ENCODE assay signal across 1 cellular context in the genomic region with DNA sequence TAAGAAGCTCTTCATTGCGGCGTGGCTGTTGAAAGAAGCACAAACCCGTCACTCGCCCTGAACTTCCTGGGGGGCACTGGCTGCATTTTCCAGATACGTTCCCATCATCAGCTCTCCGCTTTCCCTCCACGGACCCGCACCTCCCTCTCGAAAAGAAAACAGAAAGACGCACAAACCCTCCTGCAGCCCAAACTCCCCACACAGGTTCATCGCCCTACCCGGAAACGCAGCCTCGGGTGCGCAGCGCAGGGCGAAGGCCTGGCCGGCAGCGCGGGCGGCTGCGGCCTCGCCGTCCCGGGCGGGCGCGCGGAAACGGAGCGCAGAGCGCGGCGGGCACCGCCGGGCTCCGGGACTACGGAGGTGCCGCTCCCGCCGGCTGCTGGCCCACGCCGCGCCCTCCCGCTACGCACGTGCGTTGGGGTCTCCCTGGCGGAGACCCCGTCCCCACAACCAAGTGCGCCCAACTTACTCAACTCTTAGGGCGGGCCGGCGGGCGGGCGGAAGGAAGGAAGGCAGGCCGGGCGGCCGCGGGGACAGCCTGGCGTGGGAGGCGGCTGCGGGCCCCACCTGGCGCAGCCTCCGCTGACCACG.
TF ChIP-seq lines count a peak whose summit lies in the region.

No MANE protein-coding gene starts in this region.

TF ChIP-seq in GM12878, 131 proteins besides CTCF, POLR2A, EP300 and RAD21 (continued from another document):
- TF ChIP-seq, protein P1, sequence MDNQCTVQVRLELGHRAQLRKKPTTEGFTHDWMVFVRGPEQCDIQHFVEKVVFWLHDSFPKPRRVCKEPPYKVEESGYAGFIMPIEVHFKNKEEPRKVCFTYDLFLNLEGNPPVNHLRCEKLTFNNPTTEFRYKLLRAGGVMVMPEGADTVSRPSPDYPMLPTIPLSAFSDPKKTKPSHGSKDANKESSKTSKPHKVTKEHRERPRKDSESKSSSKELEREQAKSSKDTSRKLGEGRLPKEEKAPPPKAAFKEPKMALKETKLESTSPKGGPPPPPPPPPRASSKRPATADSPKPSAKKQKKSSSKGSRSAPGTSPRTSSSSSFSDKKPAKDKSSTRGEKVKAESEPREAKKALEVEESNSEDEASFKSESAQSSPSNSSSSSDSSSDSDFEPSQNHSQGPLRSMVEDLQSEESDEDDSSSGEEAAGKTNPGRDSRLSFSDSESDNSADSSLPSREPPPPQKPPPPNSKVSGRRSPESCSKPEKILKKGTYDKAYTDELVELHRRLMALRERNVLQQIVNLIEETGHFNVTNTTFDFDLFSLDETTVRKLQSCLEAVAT (IDR thresholded peaks at IDR 0.05), result 0 out of 2 replicates have a peak, but pooled peaks have one; percentile 55
- no peak for TF ChIP-seq ATF7 (IDR thresholded peaks at IDR 0.05; ENCODE audit: low read depth)
- TF ChIP-seq EGR1 (IDR thresholded peaks at IDR 0.05; ENCODE audit: borderline replicate concordance in 1 of 2, low read depth in 2 of 2, low read length in 2 of 2), result peak in 1 of 2 experiments; percentile 77; a peak in 1 of 3 replicates
- peak; percentile 80 for TF ChIP-seq DPF2 (IDR thresholded peaks at IDR 0.05)
- TF ChIP-seq HDGF (IDR thresholded peaks at IDR 0.05), result 0 out of 2 replicates have a peak, but pooled peaks have one; percentile 52
- TF ChIP-seq SIN3A (IDR thresholded peaks at IDR 0.05; ENCODE audit: low read depth, low read length), result no peak
- 0 out of 2 replicates have a peak, but pooled peaks have one; percentile 40 for TF ChIP-seq STAT1 (conservative IDR thresholded peaks at IDR 0.05)
- TF ChIP-seq, protein P2, sequence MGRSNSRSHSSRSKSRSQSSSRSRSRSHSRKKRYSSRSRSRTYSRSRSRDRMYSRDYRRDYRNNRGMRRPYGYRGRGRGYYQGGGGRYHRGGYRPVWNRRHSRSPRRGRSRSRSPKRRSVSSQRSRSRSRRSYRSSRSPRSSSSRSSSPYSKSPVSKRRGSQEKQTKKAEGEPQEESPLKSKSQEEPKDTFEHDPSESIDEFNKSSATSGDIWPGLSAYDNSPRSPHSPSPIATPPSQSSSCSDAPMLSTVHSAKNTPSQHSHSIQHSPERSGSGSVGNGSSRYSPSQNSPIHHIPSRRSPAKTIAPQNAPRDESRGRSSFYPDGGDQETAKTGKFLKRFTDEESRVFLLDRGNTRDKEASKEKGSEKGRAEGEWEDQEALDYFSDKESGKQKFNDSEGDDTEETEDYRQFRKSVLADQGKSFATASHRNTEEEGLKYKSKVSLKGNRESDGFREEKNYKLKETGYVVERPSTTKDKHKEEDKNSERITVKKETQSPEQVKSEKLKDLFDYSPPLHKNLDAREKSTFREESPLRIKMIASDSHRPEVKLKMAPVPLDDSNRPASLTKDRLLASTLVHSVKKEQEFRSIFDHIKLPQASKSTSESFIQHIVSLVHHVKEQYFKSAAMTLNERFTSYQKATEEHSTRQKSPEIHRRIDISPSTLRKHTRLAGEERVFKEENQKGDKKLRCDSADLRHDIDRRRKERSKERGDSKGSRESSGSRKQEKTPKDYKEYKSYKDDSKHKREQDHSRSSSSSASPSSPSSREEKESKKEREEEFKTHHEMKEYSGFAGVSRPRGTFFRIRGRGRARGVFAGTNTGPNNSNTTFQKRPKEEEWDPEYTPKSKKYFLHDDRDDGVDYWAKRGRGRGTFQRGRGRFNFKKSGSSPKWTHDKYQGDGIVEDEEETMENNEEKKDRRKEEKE (IDR thresholded peaks at IDR 0.05), result 0 out of 2 replicates have a peak, but pooled peaks have one; percentile 46
- no peak for TF ChIP-seq TCF12 (IDR thresholded peaks at IDR 0.05; ENCODE audit: low read depth, low read length)
- TF ChIP-seq BHLHE40 (IDR thresholded peaks at IDR 0.05; ENCODE audit: borderline replicate concordance in 1 of 2, low read depth in 2 of 2, low read length in 1 of 2), result peak; percentile 43 to 85; a peak in 3 of 4 replicates
- no peak for TF ChIP-seq STAT3 (IDR thresholded peaks at IDR 0.05; ENCODE audit: low read depth, low read length)
- TF ChIP-seq, protein P3, sequence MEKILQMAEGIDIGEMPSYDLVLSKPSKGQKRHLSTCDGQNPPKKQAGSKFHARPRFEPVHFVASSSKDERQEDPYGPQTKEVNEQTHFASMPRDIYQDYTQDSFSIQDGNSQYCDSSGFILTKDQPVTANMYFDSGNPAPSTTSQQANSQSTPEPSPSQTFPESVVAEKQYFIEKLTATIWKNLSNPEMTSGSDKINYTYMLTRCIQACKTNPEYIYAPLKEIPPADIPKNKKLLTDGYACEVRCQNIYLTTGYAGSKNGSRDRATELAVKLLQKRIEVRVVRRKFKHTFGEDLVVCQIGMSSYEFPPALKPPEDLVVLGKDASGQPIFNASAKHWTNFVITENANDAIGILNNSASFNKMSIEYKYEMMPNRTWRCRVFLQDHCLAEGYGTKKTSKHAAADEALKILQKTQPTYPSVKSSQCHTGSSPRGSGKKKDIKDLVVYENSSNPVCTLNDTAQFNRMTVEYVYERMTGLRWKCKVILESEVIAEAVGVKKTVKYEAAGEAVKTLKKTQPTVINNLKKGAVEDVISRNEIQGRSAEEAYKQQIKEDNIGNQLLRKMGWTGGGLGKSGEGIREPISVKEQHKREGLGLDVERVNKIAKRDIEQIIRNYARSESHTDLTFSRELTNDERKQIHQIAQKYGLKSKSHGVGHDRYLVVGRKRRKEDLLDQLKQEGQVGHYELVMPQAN (conservative IDR thresholded peaks at IDR 0.05), result peak; percentile 72
- TF ChIP-seq CBX5 (IDR thresholded peaks at IDR 0.05; ENCODE audit: low read depth), result no peak
- TF ChIP-seq TBL1XR1 (IDR thresholded peaks at IDR 0.05; ENCODE audit: low read depth, low read length), result no peak
- peak; percentile 32; the same call in 1 of the 2 replicates for TF ChIP-seq CREM (IDR thresholded peaks at IDR 0.05; ENCODE audit: low read depth)
- 0 out of 2 replicates have a peak, but pooled peaks have one; percentile 25 for TF ChIP-seq NBN (IDR thresholded peaks at IDR 0.05)
- TF ChIP-seq IKZF1 (conservative IDR thresholded peaks at IDR 0.05), result peak; percentile 66
